In genomic region chr20:62368629-62369507, GRCh38 we compare ENCODE assay signal across 9 cellular contexts. TPM values are rescaled to one million over a fixed set of nuclear protein-coding genes. Genes with fewer than 3 reads are reported as not detected.
A peak's percentile ranks its signal among the peaks of the same experiment; 100 is the strongest.
DNase-seq lines count a peak whose midpoint lies in the region; ATAC-seq, FAIRE-seq and TF ChIP-seq lines count a peak whose summit lies in the region.
"Had no signal": no experiment of that assay in that cellular context is flagged by ENCODE, and none has a peak within 500 bp of the region (broad histone marks: within the 10 kb centered on the region; RNA-seq: fewer than 3 reads in every experiment).

No MANE protein-coding gene starts in this region.

- TF ChIP-seq POLR2A in K562 (conservative IDR thresholded peaks at IDR 0.05) (no peak), thyroid gland (IDR thresholded peaks at IDR 0.05) (no peak), GM18505 (IDR thresholded peaks at IDR 0.05; ENCODE audit: borderline replicate concordance, extremely low read depth, insufficient read depth, insufficient read length) (no peak)

- H3K9me3 ChIP-seq in HUES64 (ENCODE audit: insufficient read depth, low read depth, low read length) (no peaks in the 10 kb centered on the region), K562 (replicated peaks; ENCODE audit: control insufficient read depth, insufficient read depth, low read depth, low read length) (no peaks in the 10 kb centered on the region), thyroid gland (no peaks in the 10 kb centered on the region)

- TF ChIP-seq CTCF in C4-2B (conservative IDR thresholded peaks at IDR 0.05) (no peak; the same call in 1 of the 2 replicates), K562 (IDR thresholded peaks at IDR 0.05 in 2 of 3, conservative IDR thresholded peaks at IDR 0.05 in 1 of 3; ENCODE audit: insufficient read depth in 2 of 3, low read depth in 1 of 3, low read length in 3 of 3) (peak; percentile 34 to 47 (median 36); a peak in 3 of 6 replicates), kidney epithelial cell (IDR thresholded peaks at IDR 0.05; ENCODE audit: insufficient read depth, low read length, poor library complexity, severe bottlenecking) (peak; percentile 52), thyroid gland (IDR thresholded peaks at IDR 0.05) (peak in 2 of 6 experiments; percentile 6 to 43)

- WGBS in HUES64, result 2% methylated on average over 23 of the region's 26 CpGs
- 14% methylated on average over 10 of the region's 26 CpGs for WGBS in K562 (ENCODE audit: insufficient coverage, low coverage, missing lambda C conversion rate)
- 5 to 6% methylated on average over 11 to 12 of the region's 26 CpGs for WGBS in thyroid gland, 2 donors

- peak; percentile 58 for ATAC-seq in K562
- ATAC-seq in GM18505 (IDR thresholded peaks at IDR 0.05; ENCODE audit: unreplicated experiment), result no peak

- peaks cover 10% of the 10 kb centered on the region; the same call in 1 of the 2 replicates for H4K20me1 ChIP-seq in K562 (replicated peaks; ENCODE audit: control insufficient read depth, insufficient read depth, low read length)

- H3K36me3 ChIP-seq in HUES64 (ENCODE audit: insufficient read depth, low read length) (no peaks in the 10 kb centered on the region), K562 (ENCODE audit: control insufficient read depth, insufficient read depth, low read length) (peaks cover 2% of the 10 kb centered on the region; the same call in 1 of the 3 replicates), kidney epithelial cell (ENCODE audit: control insufficient read depth, insufficient read depth, low read length) (no peaks in the 10 kb centered on the region), thyroid gland (no peaks in the 10 kb centered on the region)

- TF ChIP-seq RAD21 in K562 (CRISPR knock-in tag; conservative IDR thresholded peaks at IDR 0.05 in 1 of 2, IDR thresholded peaks at IDR 0.05 in 1 of 2), result no peak

- TF ChIP-seq EP300 in K562 (IDR thresholded peaks at IDR 0.05; ENCODE audit: low read length), result no peak

- peaks cover 32% of the 10 kb centered on the region for H3K79me2 ChIP-seq in K562 (ENCODE audit: control insufficient read depth, insufficient read depth, low read length)

- H3K4me1 ChIP-seq in HUES64 (ENCODE audit: insufficient read depth, low read length) (peaks cover 46% of the 10 kb centered on the region), K562 (replicated peaks in 1 of 2; ENCODE audit: control insufficient read depth in 2 of 2, insufficient read depth in 2 of 2, low read length in 2 of 2) (peaks cover 53 to 91% of the 10 kb centered on the region in 2 experiments), thyroid gland (peaks cover 62 to 71% of the 10 kb centered on the region in 2 donors)

- peak overlapping the region; percentile 60 for H3K4me3 ChIP-seq in HUES64 (ENCODE audit: low read length)
- no peak overlapping the region for H3K4me3 ChIP-seq in K562
- H3K4me3 ChIP-seq in kidney epithelial cell (ENCODE audit: low read depth, low read length), result peak overlapping the region; percentile 18
- no peak overlapping the region for H3K4me3 ChIP-seq in thyroid gland (replicated peaks in 1 of 3)

- DNase-seq in K562 (ENCODE audit: extremely low read depth in 1 of 4, low spot score in 3 of 4) (peak; percentile 71 to 75 (median 73)), kidney epithelial cell (ENCODE audit: low read depth) (no peak), thyroid gland (peak; percentile 76 to 80), NOMO-1 treated with DMSO at 0.1 percent for 48 hours (lab: John Stamatoyannopoulos, UW; ENCODE audit: unreplicated experiment) (no peak), NCI-H774 (lab: John Stamatoyannopoulos, UW) (no peak)

- peak; percentile 37 for FAIRE-seq in K562 (lab: Jason Lieb, UNC)

- intact Hi-C loops in K562 (cut with micrococcal nuclease), result loop anchor here (5.0 kb wide), 1 partner anchor 67 kb away; the partner anchor contains the start of gene ADRM1
- intact Hi-C loops in thyroid gland (cut with DNase I), result no loop called here

- H3K9ac ChIP-seq in HUES64 (ENCODE audit: low read depth, low read length), result peak overlapping the region; percentile 82
- H3K9ac ChIP-seq in K562 (ENCODE audit: insufficient read depth in 1 of 2, low read depth in 2 of 2, low read length in 2 of 2), result peak overlapping the region in 1 of 2 experiments; percentile 96; a peak in 2 of 4 replicates

- peak overlapping the region; percentile 98 for H3K27ac ChIP-seq in C4-2B
- peak overlapping the region; percentile 89 for H3K27ac ChIP-seq in HUES64 (ENCODE audit: low read depth, low read length)
- H3K27ac ChIP-seq in K562 (ENCODE audit: extremely low read depth, low read depth, low read length), result no peak overlapping the region
- peak overlapping the region in 1 of 3 donors; percentile 95 for H3K27ac ChIP-seq in thyroid gland
- H3K27ac ChIP-seq: HL-60 had no signal

- peaks cover 4% of the 10 kb centered on the region for H3K9me1 ChIP-seq in K562 (ENCODE audit: control insufficient read depth, insufficient read depth, low read length)

- no peaks in the 10 kb centered on the region for H3K27me3 ChIP-seq in HUES64 (ENCODE audit: insufficient read depth, low read length)
- H3K27me3 ChIP-seq in K562 (ENCODE audit: control insufficient read depth in 2 of 2, insufficient read depth in 2 of 2, low read length in 2 of 2), result no peaks in the 10 kb centered on the region
- no peaks in the 10 kb centered on the region for H3K27me3 ChIP-seq in kidney epithelial cell (ENCODE audit: control insufficient read depth, insufficient read depth, low read length)
- H3K27me3 ChIP-seq in thyroid gland, result no peaks in the 10 kb centered on the region

- CTCF ChIA-PET in K562 (lab: Yijun Ruan, JAX; ENCODE audit: low intra/inter-chr PET ratio), result interaction anchor here (1.1 kb wide), 1 partner anchor 67 kb away, joined by 3 read pairs; no protein-coding TSS in a partner anchor

- POLR2A ChIA-PET in K562 (lab: Yijun Ruan, JAX), result interaction anchor here (0.6 to 1.7 kb wide), 6 partner anchors 11 to 69 kb away, joined by 3 to 8 read pairs (median 3); partner anchors contain the start of gene RPS21

- in situ Hi-C loops in K562 (cut with MboI), result loop anchor here (5.0 to 10.0 kb wide), 2 partner anchors 62 to 374 kb away; no protein-coding TSS in a partner anchor

- H2AFZ ChIP-seq in K562 (ENCODE audit: low read depth, low read length), result peak overlapping the region; percentile 80

- BruUV-seq in K562 (replicated peaks; lab: Mats Ljungman, UMichigan), result no TSS peak

- peak overlapping the region; percentile 61 for H3K4me2 ChIP-seq in K562 (ENCODE audit: insufficient read depth, low read length)

RNA-seq across cellular contexts. Expression of gene LAMA5, which starts 1.8 kb away (rescaled TPM):
- 53.2 TPM for polyA plus RNA-seq in HUES64 (2013, experiment 1 of 2)
- polyA plus RNA-seq in HUES64 (2013, experiment 2 of 2), result 64.5 TPM
- 218 and 612 TPM in 2 replicates for total RNA-seq in K562 (2011; cell fraction: chromatin; rRNA removed; ENCODE audit: low replicate concordance)
- 256 and 378 TPM in 2 replicates for total RNA-seq in K562 (2011; cell fraction: nucleolus; rRNA removed)
- 206 and 238 TPM in 2 replicates for total RNA-seq in K562 (2011; cell fraction: nucleoplasm; rRNA removed)
- total RNA-seq in K562 (2014; rRNA removed) (26.4 and 38.3 TPM in 2 replicates), K562 (2014; rRNA removed; fragmentation: Illumina TruSeq; extraction: Trizol) (2.2 and 3.2 TPM in 2 replicates), K562 (2015; rRNA removed; fragmentation: Illumina TruSeq; extraction: Trizol) (11.3 and 11.7 TPM in 2 replicates), K562 (2021) (86.4 and 101 TPM in 2 replicates), kidney epithelial cell (359 and 455 TPM in 2 replicates), thyroid gland (100 to 1,000 TPM in 3 of 4 donors, 10 to 100 TPM in 1; 93.9 to 179 (median 117) TPM)
- polyA plus RNA-seq in K562 (2011; rRNA removed) (4.4 and 10.0 TPM in 2 replicates), K562 (2014; fragmentation: Illumina TruSeq; extraction: Trizol) (7.8 and 20.0 TPM in 2 replicates), K562 (2014; fragmentation: Nextera tagmentation; extraction: Ambion mirVana) (under 1 TPM; 0.31 to 0.48 TPM), K562 (2014; rRNA removed) (60.2 and 67.3 TPM in 2 replicates)
- 3.9 and 11.1 TPM in 2 replicates for polyA plus RNA-seq in K562 (2011; cell fraction: cytosol; rRNA removed)
- 130 and 166 TPM in 2 replicates for polyA plus RNA-seq in K562 (2011; cell fraction: nucleus; rRNA removed)
- 49.7 and 63.1 TPM in 2 replicates for polyA plus RNA-seq in K562 (2012)
- 1.5 and 1.9 TPM in 2 replicates for polyA minus RNA-seq in K562 (2011; rRNA and poly(A)+ RNA removed)
- 11.0 and 21.3 TPM in 2 replicates for polyA minus RNA-seq in K562 (2011; cell fraction: cytosol; rRNA and poly(A)+ RNA removed)
- polyA minus RNA-seq in K562 (2011; cell fraction: nucleus; rRNA and poly(A)+ RNA removed), result 33.7 and 42.1 TPM in 2 replicates

RNA-seq across cellular contexts. Expression of gene RPS21, which starts 18.0 kb away (rescaled TPM):
- 1,380 TPM for polyA plus RNA-seq in HUES64 (2013, experiment 1 of 2)
- 1,333 TPM for polyA plus RNA-seq in HUES64 (2013, experiment 2 of 2)
- 256 and 439 TPM in 2 replicates for total RNA-seq in K562 (2011; cell fraction: chromatin; rRNA removed; ENCODE audit: low replicate concordance)
- 1,390 and 1,394 TPM in 2 replicates for total RNA-seq in K562 (2011; cell fraction: nucleolus; rRNA removed)
- 1,168 and 2,200 TPM in 2 replicates for total RNA-seq in K562 (2011; cell fraction: nucleoplasm; rRNA removed)
- total RNA-seq in K562 (2014; rRNA removed) (1,801 and 2,504 TPM in 2 replicates), K562 (2014; rRNA removed; fragmentation: Illumina TruSeq; extraction: Trizol) (1,196 and 1,380 TPM in 2 replicates), K562 (2015; rRNA removed; fragmentation: Illumina TruSeq; extraction: Trizol) (1,567 and 1,716 TPM in 2 replicates), K562 (2021) (3,091 and 3,491 TPM in 2 replicates), kidney epithelial cell (3,089 and 5,743 TPM in 2 replicates), thyroid gland (1,000 to 10,000 TPM; 1,818 to 3,649 (median 2,349) TPM)
- polyA plus RNA-seq in K562 (2011; rRNA removed) (5,647 and 7,256 TPM in 2 replicates), K562 (2014; fragmentation: Illumina TruSeq; extraction: Trizol) (1,908 and 2,386 TPM in 2 replicates), K562 (2014; fragmentation: Nextera tagmentation; extraction: Ambion mirVana) (1,000 to 10,000 TPM; 3,588 to 3,968 TPM), K562 (2014; rRNA removed) (3,958 and 4,439 TPM in 2 replicates)
- polyA plus RNA-seq in K562 (2011; cell fraction: cytosol; rRNA removed), result 8,200 and 10,658 TPM in 2 replicates
- 3,206 and 5,803 TPM in 2 replicates for polyA plus RNA-seq in K562 (2011; cell fraction: nucleus; rRNA removed)
- 4,519 and 5,994 TPM in 2 replicates for polyA plus RNA-seq in K562 (2012)
- 1,429 and 1,744 TPM in 2 replicates for polyA minus RNA-seq in K562 (2011; rRNA and poly(A)+ RNA removed)
- polyA minus RNA-seq in K562 (2011; cell fraction: cytosol; rRNA and poly(A)+ RNA removed), result 755 and 891 TPM in 2 replicates
- polyA minus RNA-seq in K562 (2011; cell fraction: nucleus; rRNA and poly(A)+ RNA removed), result 430 and 792 TPM in 2 replicates

RNA-seq across cellular contexts. Expression of gene CABLES2, which starts 38.2 kb away (rescaled TPM):
- 8.8 TPM for polyA plus RNA-seq in HUES64 (2013, experiment 1 of 2)
- polyA plus RNA-seq in HUES64 (2013, experiment 2 of 2), result 9.9 TPM
- 3.6 and 7.1 TPM in 2 replicates for total RNA-seq in K562 (2011; cell fraction: chromatin; rRNA removed; ENCODE audit: low replicate concordance)
- 3.0 and 3.3 TPM in 2 replicates for total RNA-seq in K562 (2011; cell fraction: nucleolus; rRNA removed)
- total RNA-seq in K562 (2011; cell fraction: nucleoplasm; rRNA removed), result 2.5 and 3.0 TPM in 2 replicates
- total RNA-seq in K562 (2014; rRNA removed) (1.2 and 2.0 TPM in 2 replicates), K562 (2014; rRNA removed; fragmentation: Illumina TruSeq; extraction: Trizol) (0.93 and 1.3 TPM in 2 replicates), K562 (2015; rRNA removed; fragmentation: Illumina TruSeq; extraction: Trizol) (1.4 and 1.6 TPM in 2 replicates), K562 (2021) (3.7 and 4.2 TPM in 2 replicates), kidney epithelial cell (6.9 and 8.1 TPM in 2 replicates), thyroid gland (1 to 10 TPM; 5.8 to 8.5 (median 7.7) TPM)
- polyA plus RNA-seq in K562 (2011; rRNA removed) (2.2 and 2.5 TPM in 2 replicates), K562 (2014; fragmentation: Illumina TruSeq; extraction: Trizol) (2.7 and 3.2 TPM in 2 replicates), K562 (2014; fragmentation: Nextera tagmentation; extraction: Ambion mirVana) (under 1 TPM; 0.46 to 0.72 TPM), K562 (2014; rRNA removed) (2.1 and 2.2 TPM in 2 replicates)
- polyA plus RNA-seq in K562 (2011; cell fraction: cytosol; rRNA removed), result 2.6 and 3.8 TPM in 2 replicates
- 5.3 and 9.0 TPM in 2 replicates for polyA plus RNA-seq in K562 (2011; cell fraction: nucleus; rRNA removed)
- polyA plus RNA-seq in K562 (2012), result 3.9 and 7.7 TPM in 2 replicates
- 1.1 and 1.7 TPM in 2 replicates for polyA minus RNA-seq in K562 (2011; rRNA and poly(A)+ RNA removed)
- polyA minus RNA-seq in K562 (2011; cell fraction: cytosol; rRNA and poly(A)+ RNA removed), result 5.1 and 5.4 TPM in 2 replicates
- 1.6 and 1.7 TPM in 2 replicates for polyA minus RNA-seq in K562 (2011; cell fraction: nucleus; rRNA and poly(A)+ RNA removed)

RNA-seq across cellular contexts. Expression of gene RBBP8NL, which starts 58.5 kb away (rescaled TPM):
- polyA plus RNA-seq in HUES64 (2013, experiment 1 of 2), result 0.10 TPM
- 0.25 TPM for polyA plus RNA-seq in HUES64 (2013, experiment 2 of 2)
- total RNA-seq in K562 (2011; cell fraction: chromatin; rRNA removed; ENCODE audit: low replicate concordance), result not detected in 2 replicates
- not detected in 2 replicates for total RNA-seq in K562 (2011; cell fraction: nucleolus; rRNA removed)
- total RNA-seq in K562 (2011; cell fraction: nucleoplasm; rRNA removed), result not detected in 2 replicates
- total RNA-seq in K562 (2014; rRNA removed), result not detected in 2 replicates
- not detected in 2 replicates for total RNA-seq in K562 (2014; rRNA removed; fragmentation: Illumina TruSeq; extraction: Trizol)
- total RNA-seq in K562 (2015; rRNA removed; fragmentation: Illumina TruSeq; extraction: Trizol), result not detected in 2 replicates
- total RNA-seq in K562 (2021), result not detected in 2 replicates
- polyA plus RNA-seq in K562 (2011; rRNA removed), result not detected in 2 replicates
- 0.04 TPM in 1 of 2 replicates, not detected in the other for polyA plus RNA-seq in K562 (2011; cell fraction: cytosol; rRNA removed)
- 0.09 TPM in 1 of 2 replicates, not detected in the other for polyA plus RNA-seq in K562 (2011; cell fraction: nucleus; rRNA removed)
- polyA plus RNA-seq in K562 (2012), result not detected in 2 replicates
- not detected in 2 replicates for polyA plus RNA-seq in K562 (2014; fragmentation: Illumina TruSeq; extraction: Trizol)
- not detected for polyA plus RNA-seq in K562 (2014; fragmentation: Nextera tagmentation; extraction: Ambion mirVana)
- polyA plus RNA-seq in K562 (2014; rRNA removed), result not detected in 2 replicates
- not detected in 2 replicates for polyA minus RNA-seq in K562 (2011; rRNA and poly(A)+ RNA removed)
- polyA minus RNA-seq in K562 (2011; cell fraction: cytosol; rRNA and poly(A)+ RNA removed), result not detected in 2 replicates
- not detected in 2 replicates for polyA minus RNA-seq in K562 (2011; cell fraction: nucleus; rRNA and poly(A)+ RNA removed)
- total RNA-seq in kidney epithelial cell, result 0.34 TPM in 1 of 2 replicates, not detected in the other
- 1 to 10 TPM; 1.1 to 6.0 (median 4.6) TPM for total RNA-seq in thyroid gland

Comparison
In these comparisons a context has a peak if more than half of its experiments do, and no peak if none do; other contexts are left out.
1. H3K4me3 ChIP-seq: peak in HUES64 (single experiment) and kidney epithelial cell (single experiment); none in K562 (single experiment) and thyroid gland (0 of 3).
2. DNase-seq: peak in K562 (4 of 4) and thyroid gland (2 of 2); none in kidney epithelial cell (single experiment), NOMO-1 treated with DMSO at 0.1 percent for 48 hours (single experiment) and NCI-H774 (single experiment).